ENCODE assay signal across 23 cellular contexts in the genomic region with DNA sequence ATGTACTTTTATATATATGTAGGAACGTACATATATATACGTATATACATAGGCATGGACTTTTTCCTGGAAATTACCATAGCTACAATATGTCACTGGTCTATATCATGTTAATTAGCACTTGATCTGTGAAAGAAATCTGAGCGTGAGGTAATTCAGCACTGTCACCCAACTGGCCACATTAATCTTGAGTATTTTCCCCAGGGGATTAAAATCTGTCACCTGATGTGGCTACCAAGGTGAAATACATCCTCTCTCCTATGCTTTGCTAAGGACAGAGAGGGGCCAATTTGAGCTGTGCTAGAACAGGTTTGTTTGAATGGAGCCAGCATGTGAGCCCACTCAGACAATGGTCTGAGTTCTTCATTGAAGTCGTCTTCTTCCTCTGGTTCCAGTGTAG. TPM values are rescaled to one million over a fixed set of nuclear protein-coding genes. Genes with fewer than 3 reads are reported as not detected.
A peak's percentile ranks its signal among the peaks of the same experiment; 100 is the strongest.
DNase-seq lines count a peak whose midpoint lies in the region; ATAC-seq, FAIRE-seq and TF ChIP-seq lines count a peak whose summit lies in the region.
"Had no signal": no experiment of that assay in that cellular context is flagged by ENCODE, and none has a peak within 500 bp of the region (broad histone marks: within the 10 kb centered on the region; RNA-seq: fewer than 3 reads in every experiment).

No MANE protein-coding gene starts in this region.

- H4K20me1 ChIP-seq in K562 (replicated peaks; ENCODE audit: control insufficient read depth, insufficient read depth, low read length) = no peaks in the 10 kb centered on the region

- no peak for FAIRE-seq in K562 (lab: Jason Lieb, UNC)
- FAIRE-seq: GM19239, HTR-8/SVneo had no signal

- no peaks in the 10 kb centered on the region for H3K36me3 ChIP-seq in K562 (ENCODE audit: control insufficient read depth, insufficient read depth, low read length)
- H3K36me3 ChIP-seq: Peyer's patch, SJSA1 had no signal

- no peak overlapping the region for H3K9ac ChIP-seq in K562 (ENCODE audit: insufficient read depth in 1 of 2, low read depth in 2 of 2, low read length in 2 of 2)

- no peaks in the 10 kb centered on the region for H3K27me3 ChIP-seq in K562 (ENCODE audit: control insufficient read depth in 2 of 2, insufficient read depth in 2 of 2, low read length in 2 of 2)
- H3K27me3 ChIP-seq: Peyer's patch, SJSA1 had no signal

- intact Hi-C loops in K562 (cut with micrococcal nuclease) = loop anchor here (5.0 to 10.0 kb wide), 3 partner anchors 194 to 497 kb away; no protein-coding TSS in a partner anchor

- no TSS peak for BruUV-seq in K562 (replicated peaks; lab: Mats Ljungman, UMichigan)

- no peaks in the 10 kb centered on the region for H3K79me2 ChIP-seq in K562 (ENCODE audit: control insufficient read depth, insufficient read depth, low read length)

- no peak for TF ChIP-seq EP300 in K562 (IDR thresholded peaks at IDR 0.05; ENCODE audit: low read length)

- no peak overlapping the region for H3K27ac ChIP-seq in K562 (ENCODE audit: extremely low read depth, low read depth, low read length)
- H3K27ac ChIP-seq: Peyer's patch, SJSA1 had no signal

- H3K4me1 ChIP-seq in K562 (replicated peaks in 1 of 2; ENCODE audit: control insufficient read depth in 2 of 2, insufficient read depth in 2 of 2, low read length in 2 of 2) = peaks cover 2 to 3% of the 10 kb centered on the region in 2 experiments; a peak in 3 of 5 replicates
- H3K4me1 ChIP-seq: Peyer's patch had no signal

- CTCF ChIA-PET in K562 (lab: Yijun Ruan, JAX; ENCODE audit: low intra/inter-chr PET ratio) = interaction anchor here (5.2 kb wide), 1 partner anchor 279 kb away, joined by 55 read pairs; no protein-coding TSS in a partner anchor

- DNase-seq in NCI-H1417 (lab: John Stamatoyannopoulos, UW) (peak in 2 of 3 experiments; percentile 29 to 78), NCI-H1417 treated with DMSO at 0.1 percent for 48 hours (lab: John Stamatoyannopoulos, UW) (no peak), NCI-H2107 (lab: John Stamatoyannopoulos, UW) (peak; percentile 33), NCI-H82 (lab: John Stamatoyannopoulos, UW) (peak; percentile 66), K562 (ENCODE audit: extremely low read depth in 1 of 4, low spot score in 3 of 4) (no peak), ACHN (no peak), SW480 (ENCODE audit: low spot score) (no peak)
- DNase-seq in activated CD4-positive, alpha-beta T cell treated with anti-CD3 and anti-CD28 coated beads for 48 hours = no peak
- DNase-seq: 8988T; AML-193; C1 segment of cervical spinal cord; CD8-positive, alpha-beta T cell; DMS53; GDM1; NCI-H2029 treated with DMSO at 0.1 percent for 48 hours; NCI-H226; NCI-H510A treated with DMSO at 0.1 percent for 48 hours; NK-92 treated with Interleukin-12 subunit alpha and Interleukin-12 subunit beta, amount 100 ng/mL, for 24 hours; Peyer's patch; T-helper 2 cell had no signal

- H2AFZ ChIP-seq in K562 (ENCODE audit: low read depth, low read length) = 0 out of 2 replicates have a peak overlapping the region, but pooled peaks have one; percentile 25

- no peak overlapping the region for H3K4me2 ChIP-seq in K562 (ENCODE audit: insufficient read depth, low read length)

- no peaks in the 10 kb centered on the region for H3K9me3 ChIP-seq in K562 (replicated peaks; ENCODE audit: control insufficient read depth, insufficient read depth, low read depth, low read length)
- H3K9me3 ChIP-seq: Peyer's patch, SJSA1 had no signal

- in situ Hi-C loops in K562 (cut with MboI) (loop anchor here (5.0 to 25.0 kb wide), 4 partner anchors 284 to 1529 kb away; no protein-coding TSS in a partner anchor), ACHN (cut with HindIII; ENCODE audit: low pct_ligation_motif_present, low pct_unique_long_range_greater_than_20kb, low sequenced_read_pairs) (loop anchor here (25.0 kb wide), 1 partner anchor 279 kb away; no protein-coding TSS in a partner anchor)

- ATAC-seq in K562 = no peak
- ATAC-seq: CD8-positive, alpha-beta T cell had no signal

- no peak for TF ChIP-seq CTCF in K562 (IDR thresholded peaks at IDR 0.05 in 2 of 3, conservative IDR thresholded peaks at IDR 0.05 in 1 of 3; ENCODE audit: insufficient read depth in 2 of 3, low read depth in 1 of 3, low read length in 3 of 3)

- peaks cover 2% of the 10 kb centered on the region for H3K9me1 ChIP-seq in K562 (ENCODE audit: control insufficient read depth, insufficient read depth, low read length)

- TF ChIP-seq POLR2A in K562 (conservative IDR thresholded peaks at IDR 0.05) = no peak

- POLR2A ChIA-PET in K562 (lab: Yijun Ruan, JAX) = no interaction called here

- H3K4me3 ChIP-seq in K562 = no peak overlapping the region
- H3K4me3 ChIP-seq: Peyer's patch, SJSA1 had no signal

- 13% methylated on average over 4 of the region's 4 CpGs for WGBS in K562 (ENCODE audit: insufficient coverage, low coverage, missing lambda C conversion rate)

- no peak for TF ChIP-seq RAD21 in K562 (CRISPR knock-in tag; conservative IDR thresholded peaks at IDR 0.05 in 1 of 2, IDR thresholded peaks at IDR 0.05 in 1 of 2)

TF ChIP-seq in K562, 482 proteins besides CTCF, POLR2A, EP300 and RAD21:
- TF ChIP-seq NCOA6 (IDR thresholded peaks at IDR 0.05) (no peak), ZNF134 (CRISPR knock-in tag; conservative IDR thresholded peaks at IDR 0.05) (no peak), SPI1 (IDR thresholded peaks at IDR 0.05; ENCODE audit: borderline replicate concordance, low read depth, low read length) (no peak)
- TF ChIP-seq, protein P1, sequence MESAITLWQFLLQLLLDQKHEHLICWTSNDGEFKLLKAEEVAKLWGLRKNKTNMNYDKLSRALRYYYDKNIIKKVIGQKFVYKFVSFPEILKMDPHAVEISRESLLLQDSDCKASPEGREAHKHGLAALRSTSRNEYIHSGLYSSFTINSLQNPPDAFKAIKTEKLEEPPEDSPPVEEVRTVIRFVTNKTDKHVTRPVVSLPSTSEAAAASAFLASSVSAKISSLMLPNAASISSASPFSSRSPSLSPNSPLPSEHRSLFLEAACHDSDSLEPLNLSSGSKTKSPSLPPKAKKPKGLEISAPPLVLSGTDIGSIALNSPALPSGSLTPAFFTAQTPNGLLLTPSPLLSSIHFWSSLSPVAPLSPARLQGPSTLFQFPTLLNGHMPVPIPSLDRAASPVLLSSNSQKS (CRISPR knock-in tag; IDR thresholded peaks at IDR 0.05) = no peak

RNA-seq across cellular contexts. Expression of a gene that starts 33.3 kb away (rescaled TPM):
- total RNA-seq in K562 (2011; cell fraction: chromatin; rRNA removed; ENCODE audit: low replicate concordance) = 31.9 and 73.5 TPM in 2 replicates
- 34.5 and 37.9 TPM in 2 replicates for total RNA-seq in K562 (2011; cell fraction: nucleolus; rRNA removed)
- 69.7 and 114 TPM in 2 replicates for total RNA-seq in K562 (2011; cell fraction: nucleoplasm; rRNA removed)
- total RNA-seq in K562 (2014; rRNA removed) (188 and 206 TPM in 2 replicates), K562 (2014; rRNA removed; fragmentation: Illumina TruSeq; extraction: Trizol) (702 and 833 TPM in 2 replicates), K562 (2015; rRNA removed; fragmentation: Illumina TruSeq; extraction: Trizol) (373 and 408 TPM in 2 replicates), K562 (2021) (438 and 485 TPM in 2 replicates)
- polyA plus RNA-seq in K562 (2011; rRNA removed) (229 and 365 TPM in 2 replicates), K562 (2014; fragmentation: Illumina TruSeq; extraction: Trizol) (697 and 770 TPM in 2 replicates), K562 (2014; fragmentation: Nextera tagmentation; extraction: Ambion mirVana) (1,000 to 10,000 TPM in 1 of 2 experiments, 100 to 1,000 TPM in 1; 978 to 1,425 TPM), K562 (2014; rRNA removed) (352 and 357 TPM in 2 replicates)
- 26.7 and 85.8 TPM in 2 replicates for polyA plus RNA-seq in K562 (2011; cell fraction: cytosol; rRNA removed)
- 26.4 and 45.1 TPM in 2 replicates for polyA plus RNA-seq in K562 (2011; cell fraction: nucleus; rRNA removed)
- 281 and 418 TPM in 2 replicates for polyA plus RNA-seq in K562 (2012)
- polyA minus RNA-seq in K562 (2011; rRNA and poly(A)+ RNA removed) = 133 and 167 TPM in 2 replicates
- polyA minus RNA-seq in K562 (2011; cell fraction: cytosol; rRNA and poly(A)+ RNA removed) = 71.4 and 87.0 TPM in 2 replicates
- 35.1 and 54.0 TPM in 2 replicates for polyA minus RNA-seq in K562 (2011; cell fraction: nucleus; rRNA and poly(A)+ RNA removed)

Comparison
In these comparisons a context has a peak if more than half of its experiments do, and no peak if none do; other contexts are left out.
1. DNase-seq: peak in NCI-H1417 (2 of 3), NCI-H2107 (single experiment) and NCI-H82 (single experiment); none in NCI-H1417 treated with DMSO at 0.1 percent for 48 hours (single experiment), K562 (0 of 4), activated CD4-positive, alpha-beta T cell treated with anti-CD3 and anti-CD28 coated beads for 48 hours (single experiment), ACHN (single experiment) and SW480 (single experiment).